8 cellular contexts compared by ENCODE assay signal in genomic region chr17:2393954-2394749, GRCh38. TPM values are rescaled to one million over a fixed set of nuclear protein-coding genes. Genes with fewer than 3 reads are reported as not detected.
DNase-seq lines count a peak whose midpoint lies in the region; ATAC-seq and TF ChIP-seq lines count a peak whose summit lies in the region.

No MANE protein-coding gene starts in this region.

- H3K9ac ChIP-seq in skeletal muscle satellite cell (ENCODE audit: low read depth, low read length) = peak overlapping the region; percentile 48

- H3K9me3 ChIP-seq in WERI-Rb-1 (ENCODE audit: severe bottlenecking) = no peaks in the 10 kb centered on the region
- H3K9me3 ChIP-seq in heart right ventricle = no peaks in the 10 kb centered on the region
- H3K9me3 ChIP-seq in skeletal muscle satellite cell (replicated peaks; ENCODE audit: low read length) = no peaks in the 10 kb centered on the region

- WGBS in heart right ventricle, 2 donors = 21 to 32% methylated on average over 32 to 53 of the region's 53 CpGs

- peak overlapping the region; percentile 30 for H3K4me3 ChIP-seq in WERI-Rb-1 (ENCODE audit: low read depth, low read length)
- H3K4me3 ChIP-seq in heart right ventricle = peak overlapping the region in 9 of 10 donors; percentile 20 to 97 (median 70)
- peak overlapping the region; percentile 53 for H3K4me3 ChIP-seq in skeletal muscle satellite cell (ENCODE audit: low read length)

- no peak for TF ChIP-seq CTCF in WERI-Rb-1 (IDR thresholded peaks at IDR 0.05; ENCODE audit: low read depth, low read length)
- no peak for TF ChIP-seq CTCF in heart right ventricle (IDR thresholded peaks at IDR 0.05)

- ATAC-seq in GM21619 (IDR thresholded peaks at IDR 0.05; ENCODE audit: unreplicated experiment) = peak; percentile 15
- no peak for ATAC-seq in heart right ventricle
- no peak for ATAC-seq in HG02763 (IDR thresholded peaks at IDR 0.05; ENCODE audit: unreplicated experiment)
- ATAC-seq in GM18868 (IDR thresholded peaks at IDR 0.05; ENCODE audit: unreplicated experiment) = no peak

- peak overlapping the region; percentile 76 for H3K4me2 ChIP-seq in skeletal muscle satellite cell (ENCODE audit: low read length)

- DNase-seq in WERI-Rb-1 (no peak), heart right ventricle (no peak), germinal center (ENCODE audit: low spot score) (no peak), NCI-H69 (lab: John Stamatoyannopoulos, UW) (no peak)

- H3K4me1 ChIP-seq in heart right ventricle (peaks cover 60 to 83% (median 78%) of the 10 kb centered on the region in 9 donors), skeletal muscle satellite cell (ENCODE audit: control insufficient read depth, insufficient read depth, low read length) (peaks cover 62% of the 10 kb centered on the region)

- intact Hi-C loops in heart right ventricle (cut with DNase I) = loop anchor here in 3 of 10 donors (1.0 to 10.0 kb wide), 4 partner anchors 7 to 339 kb away; partner anchors contain the start of genes HIC1 (in 1 of the 3) and MNT (in 1 of the 3)

- H3K27ac ChIP-seq in WERI-Rb-1 (peak overlapping the region; percentile 62), heart right ventricle (peak overlapping the region; percentile 92 to 100 (median 99))

- H3K27me3 ChIP-seq in WERI-Rb-1 (ENCODE audit: insufficient read depth, low read depth, severe bottlenecking) = no peaks in the 10 kb centered on the region
- no peaks in the 10 kb centered on the region for H3K27me3 ChIP-seq in heart right ventricle
- no peaks in the 10 kb centered on the region for H3K27me3 ChIP-seq in skeletal muscle satellite cell (ENCODE audit: control insufficient read depth, insufficient read depth, low read length)

- H3K36me3 ChIP-seq in WERI-Rb-1 (peaks cover 10% of the 10 kb centered on the region), heart right ventricle (peaks cover 0 to 11% (median 0%) of the 10 kb centered on the region in 9 donors), skeletal muscle satellite cell (ENCODE audit: insufficient read depth, low read length) (peaks cover 13% of the 10 kb centered on the region)

RNA-seq across cellular contexts. Expression of gene MNT, which starts 6.7 kb away (rescaled TPM):
- total RNA-seq in heart right ventricle = 10 to 100 TPM in 6 of 10 donors, 1 to 10 TPM in 4; 6.9 to 14.1 (median 11.0) TPM
- polyA plus RNA-seq in heart right ventricle = 10 to 100 TPM in 1 of 2 donors, 1 to 10 TPM in 1; 5.0 to 11.6 TPM
- 6.1 and 7.6 TPM in 2 replicates for total RNA-seq in skeletal muscle satellite cell (2012; rRNA removed)

RNA-seq across cellular contexts. Expression of gene SGSM2, which starts 56.9 kb away (rescaled TPM):
- 10 to 100 TPM; 21.6 to 33.4 (median 27.0) TPM for total RNA-seq in heart right ventricle
- 10 to 100 TPM; 21.0 to 75.1 TPM for polyA plus RNA-seq in heart right ventricle
- 17.5 and 19.2 TPM in 2 replicates for total RNA-seq in skeletal muscle satellite cell (2012; rRNA removed)

RNA-seq across cellular contexts. Expression of gene TSR1, which starts 57.9 kb away (rescaled TPM):
- 10 to 100 TPM; 17.9 to 30.5 (median 23.4) TPM for total RNA-seq in heart right ventricle
- polyA plus RNA-seq in heart right ventricle = 10 to 100 TPM; 12.8 to 15.4 TPM
- 81.1 and 86.7 TPM in 2 replicates for total RNA-seq in skeletal muscle satellite cell (2012; rRNA removed)
